In the genomic region with DNA sequence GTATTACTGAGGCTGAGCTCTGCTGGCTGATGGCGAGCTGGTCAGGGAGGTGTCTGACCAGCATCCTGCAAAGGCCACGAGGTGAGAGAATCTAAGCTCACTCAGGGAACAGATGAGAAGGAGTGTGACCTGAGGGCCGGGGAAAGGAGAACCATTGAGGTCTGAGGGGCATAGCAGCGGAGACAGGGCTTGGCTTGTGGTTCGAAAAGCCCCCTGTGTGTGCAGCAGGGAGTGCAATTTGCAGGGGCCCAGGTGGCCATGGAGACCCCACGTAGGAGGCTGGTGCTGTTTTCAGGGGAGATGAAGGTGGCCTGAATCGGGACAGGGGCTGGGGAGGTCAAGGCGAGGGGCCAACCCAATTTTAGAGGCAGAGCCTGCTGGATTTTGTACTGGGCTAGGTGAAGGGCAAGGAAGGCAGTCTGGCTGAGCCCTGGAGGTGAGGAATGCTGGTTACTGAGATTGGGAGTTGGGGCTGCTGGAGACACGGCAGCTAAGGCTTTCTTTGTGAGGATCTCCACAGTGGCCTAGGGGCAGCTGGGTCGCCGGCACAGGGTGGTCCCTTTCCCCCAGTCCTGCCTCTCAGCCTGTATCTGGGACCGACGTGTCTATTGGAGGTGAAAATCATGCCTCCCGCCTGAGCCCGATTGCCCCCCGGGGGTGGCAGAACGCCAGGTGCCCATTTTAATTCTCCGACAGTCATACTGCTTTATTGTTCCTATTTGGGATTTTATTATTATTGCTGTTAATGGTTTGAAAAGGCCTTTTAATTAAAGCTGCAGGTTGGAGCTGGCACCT, we compare ENCODE assay signal across 1 cellular context.
TF ChIP-seq lines count a peak whose summit lies in the region.

No MANE protein-coding gene starts in this region.

TF ChIP-seq in IMR-90, 13 proteins besides CTCF, POLR2A, EP300 and RAD21:
- no peak for TF ChIP-seq NFE2L2 (IDR thresholded peaks at IDR 0.05; ENCODE audit: low read depth, low read length)
- no peak for TF ChIP-seq BHLHE40 (IDR thresholded peaks at IDR 0.05; ENCODE audit: low read depth, low read length)
- no peak for TF ChIP-seq FOS (IDR thresholded peaks at IDR 0.05; ENCODE audit: low read depth, low read length)
- no peak for TF ChIP-seq MAFK (IDR thresholded peaks at IDR 0.05; ENCODE audit: low read depth, low read length)
- no peak for TF ChIP-seq MAZ (IDR thresholded peaks at IDR 0.05; ENCODE audit: borderline replicate concordance, low read depth, low read length)
- TF ChIP-seq, protein P1, sequence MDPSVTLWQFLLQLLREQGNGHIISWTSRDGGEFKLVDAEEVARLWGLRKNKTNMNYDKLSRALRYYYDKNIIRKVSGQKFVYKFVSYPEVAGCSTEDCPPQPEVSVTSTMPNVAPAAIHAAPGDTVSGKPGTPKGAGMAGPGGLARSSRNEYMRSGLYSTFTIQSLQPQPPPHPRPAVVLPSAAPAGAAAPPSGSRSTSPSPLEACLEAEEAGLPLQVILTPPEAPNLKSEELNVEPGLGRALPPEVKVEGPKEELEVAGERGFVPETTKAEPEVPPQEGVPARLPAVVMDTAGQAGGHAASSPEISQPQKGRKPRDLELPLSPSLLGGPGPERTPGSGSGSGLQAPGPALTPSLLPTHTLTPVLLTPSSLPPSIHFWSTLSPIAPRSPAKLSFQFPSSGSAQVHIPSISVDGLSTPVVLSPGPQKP (IDR thresholded peaks at IDR 0.05; ENCODE audit: borderline replicate concordance, low read depth, low read length): no peak
- no peak for TF ChIP-seq CEBPB (IDR thresholded peaks at IDR 0.05; ENCODE audit: low read depth, low read length)
- TF ChIP-seq CHD1 (IDR thresholded peaks at IDR 0.05; ENCODE audit: low read depth, low read length): no peak
- TF ChIP-seq MXI1 (IDR thresholded peaks at IDR 0.05; ENCODE audit: borderline replicate concordance, low read depth, low read length): no peak
- no peak for TF ChIP-seq SMC3 (IDR thresholded peaks at IDR 0.05; ENCODE audit: low read depth, low read length)
- TF ChIP-seq RFX5 (IDR thresholded peaks at IDR 0.05; ENCODE audit: low read depth, low read length): no peak
- TF ChIP-seq RCOR1 (IDR thresholded peaks at IDR 0.05; ENCODE audit: insufficient replicate concordance, low read length): no peak
- TF ChIP-seq, protein P2, sequence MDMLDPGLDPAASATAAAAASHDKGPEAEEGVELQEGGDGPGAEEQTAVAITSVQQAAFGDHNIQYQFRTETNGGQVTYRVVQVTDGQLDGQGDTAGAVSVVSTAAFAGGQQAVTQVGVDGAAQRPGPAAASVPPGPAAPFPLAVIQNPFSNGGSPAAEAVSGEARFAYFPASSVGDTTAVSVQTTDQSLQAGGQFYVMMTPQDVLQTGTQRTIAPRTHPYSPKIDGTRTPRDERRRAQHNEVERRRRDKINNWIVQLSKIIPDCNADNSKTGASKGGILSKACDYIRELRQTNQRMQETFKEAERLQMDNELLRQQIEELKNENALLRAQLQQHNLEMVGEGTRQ (IDR thresholded peaks at IDR 0.05; ENCODE audit: low read depth, low read length): no peak
TF ChIP-seq in IMR-90: peak in this region for 0.
